ENCODE assay signal across 29 cellular contexts in genomic region chr5:150912312-150912814, GRCh38.
"Had no signal": no experiment of that assay in that cellular context is flagged by ENCODE, and none has a peak within 500 bp of the region (broad histone marks: within the 10 kb centered on the region; RNA-seq: fewer than 3 reads in every experiment).

No MANE protein-coding gene starts in this region.

- FAIRE-seq: colon, endometrium, endothelial cell of umbilical vein, frontal cortex had no signal

- H3K79me2 ChIP-seq: hepatocyte had no signal

- H3K9me3 ChIP-seq: colonic mucosa had no signal

- H2AFZ ChIP-seq: hepatocyte had no signal

- ATAC-seq: effector memory CD8-positive, alpha-beta T cell; esophagus mucosa; foreskin keratinocyte; gastrocnemius medialis; gastroesophageal sphincter; heart left ventricle; heart right ventricle had no signal

- H3K4me3 ChIP-seq: colonic mucosa, coronary artery, esophagus muscularis mucosa, esophagus squamous epithelium, gastrocnemius medialis, gastroesophageal sphincter, heart left ventricle, heart right ventricle, hepatocyte had no signal

- H3K27ac ChIP-seq: colonic mucosa, coronary artery, epithelial cell of prostate, esophagus muscularis mucosa, esophagus squamous epithelium, foreskin keratinocyte, gastrocnemius medialis, gastroesophageal sphincter, heart left ventricle, heart right ventricle, hepatocyte had no signal

- H3K36me3 ChIP-seq: colonic mucosa, esophagus muscularis mucosa, esophagus squamous epithelium, gastroesophageal sphincter, heart left ventricle had no signal

- H3K27me3 ChIP-seq: colonic mucosa, esophagus muscularis mucosa, esophagus squamous epithelium, foreskin keratinocyte, gastrocnemius medialis, gastroesophageal sphincter, heart left ventricle, heart right ventricle, hepatocyte had no signal

- H3K4me1 ChIP-seq: colonic mucosa, esophagus muscularis mucosa, esophagus squamous epithelium, foreskin keratinocyte, gastrocnemius medialis, gastroesophageal sphincter, heart left ventricle, heart right ventricle had no signal

- DNase-seq: colonic mucosa; cortex of kidney; dermis blood vessel endothelial cell; effector CD4-positive, alpha-beta T cell; effector CD8-positive, alpha-beta T cell; effector memory CD4-positive, alpha-beta T cell; effector memory CD8-positive, alpha-beta T cell; erythroblast; esophagus squamous epithelium; foreskin fibroblast; foreskin keratinocyte; foreskin melanocyte; gastrocnemius medialis; glutamatergic neuron; head of caudate nucleus; heart left ventricle; heart right ventricle; hippocampal formation had no signal

- H3K4me3 Mint-ChIP-seq: dendritic cell treated with granulocyte-macrophage colony-stimulating factor and Interleukin-4, amounts not matched to agents 40 ng/mL and 50 ng/mL, for 4 days; effector memory CD8-positive, alpha-beta T cell had no signal

- H3K4me2 ChIP-seq: hepatocyte had no signal

- H3K27ac Mint-ChIP-seq: dendritic cell treated with granulocyte-macrophage colony-stimulating factor and Interleukin-4, amounts not matched to agents 40 ng/mL and 50 ng/mL, for 4 days; effector memory CD8-positive, alpha-beta T cell had no signal
